ENCODE assay signal across 17 cellular contexts in genomic region chr10:16853809-16854208, GRCh38. TPM values are rescaled to one million over a fixed set of nuclear protein-coding genes. Genes with fewer than 3 reads are reported as not detected.
DNase-seq lines count a peak whose midpoint lies in the region; ATAC-seq and TF ChIP-seq lines count a peak whose summit lies in the region.
"Had no signal": no experiment of that assay in that cellular context is flagged by ENCODE, and none has a peak within 500 bp of the region (broad histone marks: within the 10 kb centered on the region; RNA-seq: fewer than 3 reads in every experiment).

No MANE protein-coding gene starts in this region.

- H3F3A ChIP-seq in SK-N-SH (replicated peaks; ENCODE audit: insufficient read depth) (peaks cover 37% of the 10 kb centered on the region), smooth muscle cell (ENCODE audit: low read depth) (peaks cover 10% of the 10 kb centered on the region)

- H3K27ac Mint-ChIP-seq in endothelial cell (ENCODE audit: unreplicated experiment), result peak overlapping the region; percentile 81
- H3K27ac Mint-ChIP-seq in stimulated activated memory B cell treated with anti-CD40 and anti-IgM and Interleukin-4, amounts not matched to agents 10 μg/mL and 1 μg/mL and 100 μg/mL, for 72 hours, result no peak overlapping the region
- H3K27ac Mint-ChIP-seq: CD14-positive monocyte, H9, IgD-negative memory B cell had no signal

- H3K4me3 ChIP-seq in SK-N-SH (ENCODE audit: low read depth in 2 of 2, low read length in 1 of 2), result no peak overlapping the region
- no peak overlapping the region for H3K4me3 ChIP-seq in Panc1 (ENCODE audit: low read depth in 2 of 2, low read length in 2 of 2)
- H3K4me3 ChIP-seq in smooth muscle cell, result no peak overlapping the region
- H3K4me3 ChIP-seq: BLaER1 had no signal

- intact Hi-C loops in Panc1 (cut with micrococcal nuclease; ENCODE audit: unreplicated experiment), result no loop called here

- 92% methylated on average over 4 of the region's 4 CpGs for WGBS in SK-N-SH (ENCODE audit: low lambda C conversion rate)
- WGBS in smooth muscle cell (ENCODE audit: low lambda C conversion rate), result 85% methylated on average over 4 of the region's 4 CpGs

- TF ChIP-seq RAD21 in SK-N-SH (IDR thresholded peaks at IDR 0.05; ENCODE audit: low read length), result no peak

- no peak for TF ChIP-seq CTCF in SK-N-SH (IDR thresholded peaks at IDR 0.05)
- TF ChIP-seq CTCF in Panc1 (IDR thresholded peaks at IDR 0.05), result no peak
- no peak for TF ChIP-seq CTCF in endothelial cell (IDR thresholded peaks at IDR 0.05; ENCODE audit: unreplicated experiment)
- TF ChIP-seq CTCF in smooth muscle cell (IDR thresholded peaks at IDR 0.05; ENCODE audit: borderline replicate concordance, insufficient read depth, poor library complexity, severe bottlenecking), result no peak

- POLR2A ChIA-PET in SK-N-SH (lab: Yijun Ruan, JAX) (no interaction called here), Panc1 (lab: Charles Lee) (no interaction called here)

- no peaks in the 10 kb centered on the region for H3K9me3 Mint-ChIP-seq in endothelial cell (ENCODE audit: unreplicated experiment)
- no peaks in the 10 kb centered on the region for H3K9me3 Mint-ChIP-seq in stimulated activated memory B cell treated with anti-CD40 and anti-IgM and Interleukin-4, amounts not matched to agents 10 μg/mL and 1 μg/mL and 100 μg/mL, for 72 hours
- H3K9me3 Mint-ChIP-seq: CD14-positive monocyte; CD4-positive, alpha-beta memory T cell; H9; IgD-negative memory B cell had no signal

- no peak for DNase-seq in SK-N-SH
- DNase-seq in Panc1 (ENCODE audit: low read depth, low spot score), result no peak
- no peak for DNase-seq in endothelial cell (ENCODE audit: low spot score)
- no peak for DNase-seq in smooth muscle cell (lab: John Stamatoyannopoulos, UW; ENCODE audit: unreplicated experiment)
- DNase-seq: DMS79 treated with DMSO at 0.1 percent for 48 hours, GF-D8, H9 had no signal

- H2AFZ ChIP-seq in SK-N-SH (ENCODE audit: low read depth), result no peak overlapping the region
- no peak overlapping the region for H2AFZ ChIP-seq in smooth muscle cell (ENCODE audit: low read depth)

- CTCF ChIA-PET in SK-N-SH (lab: Yijun Ruan, JAX) (interaction anchor here (0.8 to 2.9 kb wide), 16 partner anchors 9 to 576 kb away, joined by 3 to 34 read pairs (median 7); no protein-coding TSS in a partner anchor), Panc1 (lab: Charles Lee) (no interaction called here)

- TF ChIP-seq EP300 in SK-N-SH (IDR thresholded peaks at IDR 0.05; ENCODE audit: borderline replicate concordance in 1 of 2, low read depth in 1 of 2, low read length in 1 of 2), result no peak

- H3K79me2 ChIP-seq in SK-N-SH (ENCODE audit: insufficient read depth), result no peaks in the 10 kb centered on the region
- H3K79me2 ChIP-seq in smooth muscle cell (ENCODE audit: low read depth), result no peaks in the 10 kb centered on the region

- no peak overlapping the region for H3K4me3 Mint-ChIP-seq in endothelial cell (ENCODE audit: unreplicated experiment)
- H3K4me3 Mint-ChIP-seq in stimulated activated memory B cell treated with anti-CD40 and anti-IgM and Interleukin-4, amounts not matched to agents 10 μg/mL and 1 μg/mL and 100 μg/mL, for 72 hours, result no peak overlapping the region
- H3K4me3 Mint-ChIP-seq: CD14-positive monocyte; CD4-positive, alpha-beta memory T cell; H9; IgD-negative memory B cell had no signal

- no peaks in the 10 kb centered on the region for H3K9me2 ChIP-seq in SK-N-SH

- H3K4me2 ChIP-seq in SK-N-SH (no peak overlapping the region), smooth muscle cell (peak overlapping the region; percentile 9)
- H3K4me2 ChIP-seq: BLaER1 had no signal

- peak overlapping the region; percentile 35 to 50; a peak in 3 of 4 replicates for H3K27ac ChIP-seq in SK-N-SH (ENCODE audit: low read depth in 2 of 2, low read length in 1 of 2)
- peak overlapping the region; percentile 29; the same call in 1 of the 2 replicates for H3K27ac ChIP-seq in Panc1 (ENCODE audit: low read length)
- no peak overlapping the region for H3K27ac ChIP-seq in smooth muscle cell (ENCODE audit: low read depth)
- H3K27ac ChIP-seq: 22Rv1, BLaER1, HL-60 had no signal

- in situ Hi-C loops in Panc1 (cut with HindIII; ENCODE audit: low pct_unique_long_range_greater_than_20kb, low sequenced_read_pairs), result no loop called here

- H3K27me3 Mint-ChIP-seq in endothelial cell (ENCODE audit: unreplicated experiment), result peaks cover 5% of the 10 kb centered on the region
- H3K27me3 Mint-ChIP-seq in stimulated activated memory B cell treated with anti-CD40 and anti-IgM and Interleukin-4, amounts not matched to agents 10 μg/mL and 1 μg/mL and 100 μg/mL, for 72 hours, result no peaks in the 10 kb centered on the region
- H3K27me3 Mint-ChIP-seq: CD4-positive, alpha-beta memory T cell had no signal

- peaks cover 37% of the 10 kb centered on the region for H3K4me1 Mint-ChIP-seq in endothelial cell (ENCODE audit: unreplicated experiment)
- H3K4me1 Mint-ChIP-seq in stimulated activated memory B cell treated with anti-CD40 and anti-IgM and Interleukin-4, amounts not matched to agents 10 μg/mL and 1 μg/mL and 100 μg/mL, for 72 hours, result no peaks in the 10 kb centered on the region
- H3K4me1 Mint-ChIP-seq: CD14-positive monocyte; CD4-positive, alpha-beta memory T cell had no signal

- peaks cover 22 to 31% of the 10 kb centered on the region in 2 experiments for H3K4me1 ChIP-seq in SK-N-SH (ENCODE audit: control insufficient read depth in 1 of 2, insufficient read depth in 2 of 2, low read depth in 1 of 2, low read length in 1 of 2)
- peaks cover 11% of the 10 kb centered on the region for H3K4me1 ChIP-seq in Panc1 (ENCODE audit: control insufficient read depth, insufficient read depth, low read length)
- H3K4me1 ChIP-seq in smooth muscle cell (ENCODE audit: low read depth), result peaks cover 9% of the 10 kb centered on the region
- H3K4me1 ChIP-seq: BLaER1 had no signal

- H3K36me3 ChIP-seq in SK-N-SH (replicated peaks in 1 of 2; ENCODE audit: control insufficient read depth in 1 of 2, insufficient read depth in 2 of 2, low read length in 1 of 2), result no peaks in the 10 kb centered on the region
- H3K36me3 ChIP-seq in Panc1 (ENCODE audit: control insufficient read depth, insufficient read depth, low read length), result no peaks in the 10 kb centered on the region
- H3K36me3 ChIP-seq in smooth muscle cell (ENCODE audit: low read depth), result no peaks in the 10 kb centered on the region
- H3K36me3 ChIP-seq: BLaER1 had no signal

- H3K27me3 ChIP-seq in SK-N-SH (ENCODE audit: insufficient read depth) (no peaks in the 10 kb centered on the region), Panc1 (ENCODE audit: control insufficient read depth, insufficient read depth, low read length) (no peaks in the 10 kb centered on the region), smooth muscle cell (ENCODE audit: low read depth) (no peaks in the 10 kb centered on the region)
- H3K27me3 ChIP-seq: BLaER1 had no signal

- ATAC-seq in SK-N-SH treated with all-trans-retinoic acid at 6 μM for 48 hours (no peak), Panc1 (no peak), GM21529 (IDR thresholded peaks at IDR 0.05; ENCODE audit: unreplicated experiment) (no peak), GM18498 (IDR thresholded peaks at IDR 0.05; ENCODE audit: unreplicated experiment) (no peak)
- no peak for ATAC-seq in stimulated activated memory B cell treated with anti-CD40 and anti-IgM and Interleukin-4, amounts not matched to agents 10 μg/mL and 1 μg/mL and 100 μg/mL, for 72 hours

- no TSS peak for BruUV-seq in Panc1 (replicated peaks; lab: Mats Ljungman, UMichigan)

- H3K9ac ChIP-seq in SK-N-SH (no peak overlapping the region), smooth muscle cell (ENCODE audit: low read depth) (no peak overlapping the region)
- H3K9ac ChIP-seq: BLaER1 had no signal

- H3K36me3 Mint-ChIP-seq in endothelial cell (ENCODE audit: low read depth, unreplicated experiment), result no peaks in the 10 kb centered on the region
- H3K36me3 Mint-ChIP-seq in stimulated activated memory B cell treated with anti-CD40 and anti-IgM and Interleukin-4, amounts not matched to agents 10 μg/mL and 1 μg/mL and 100 μg/mL, for 72 hours, result no peaks in the 10 kb centered on the region
- H3K36me3 Mint-ChIP-seq: CD14-positive monocyte, IgD-negative memory B cell had no signal

- H3K9me3 ChIP-seq in SK-N-SH (no peaks in the 10 kb centered on the region), Panc1 (ENCODE audit: control insufficient read depth, insufficient read depth, low read depth, low read length) (no peaks in the 10 kb centered on the region), smooth muscle cell (replicated peaks; ENCODE audit: low read depth) (no peaks in the 10 kb centered on the region)
- H3K9me3 ChIP-seq: BLaER1 had no signal

- no peaks in the 10 kb centered on the region for H4K20me1 ChIP-seq in SK-N-SH (ENCODE audit: insufficient read depth)
- no peaks in the 10 kb centered on the region for H4K20me1 ChIP-seq in smooth muscle cell (ENCODE audit: low read depth)
- H4K20me1 ChIP-seq: BLaER1 had no signal

TF ChIP-seq in SK-N-SH, 30 proteins besides CTCF, POLR2A, EP300 and RAD21:
- TF ChIP-seq NFIC (IDR thresholded peaks at IDR 0.05; ENCODE audit: borderline replicate concordance), result no peak
- TF ChIP-seq EZH2phosphoT487 (IDR thresholded peaks at IDR 0.05; ENCODE audit: borderline replicate concordance, low read depth), result no peak
TF ChIP-seq in SK-N-SH: peak in this region for 0.

TF ChIP-seq in SK-N-SH treated with all-trans-retinoic acid at 6 μM for 48 hours, 23 proteins besides CTCF, POLR2A, EP300 and RAD21 (continues in another document):
- no peak for TF ChIP-seq BACH2 (CRISPR knock-in tag; IDR thresholded peaks at IDR 0.05; ENCODE audit: borderline replicate concordance)
- no peak for TF ChIP-seq ZFP3 (CRISPR knock-in tag; IDR thresholded peaks at IDR 0.05)
- no peak for TF ChIP-seq ZNF70 (CRISPR knock-in tag; IDR thresholded peaks at IDR 0.05)

RNA-seq across cellular contexts. Expression of gene RSU1, which starts 36.6 kb away (rescaled TPM):
- polyA plus RNA-seq in SK-N-SH (2012; rRNA removed) (59.8 and 81.4 TPM in 2 replicates), smooth muscle cell (113 and 128 TPM in 2 replicates)
- 63.3 and 65.7 TPM in 2 replicates for polyA plus RNA-seq in SK-N-SH (2012; cell fraction: cytosol; rRNA removed)
- 21.3 and 45.6 TPM in 2 replicates for polyA plus RNA-seq in SK-N-SH (2012; cell fraction: nucleus; rRNA removed)
- total RNA-seq in Panc1 (2021; ENCODE audit: unreplicated experiment) (55.6 TPM), endothelial cell (ENCODE audit: unreplicated experiment) (118 TPM), smooth muscle cell (95.9 and 110 TPM in 2 replicates)
- 69.7 TPM for polyA plus RNA-seq in Panc1 (2012; ENCODE audit: insufficient read length)
